20 cellular contexts compared by ENCODE assay signal in genomic region chr15:28901587-28901980, GRCh38. TPM values are rescaled to one million over a fixed set of nuclear protein-coding genes. Genes with fewer than 3 reads are reported as not detected.
"Had no signal": no experiment of that assay in that cellular context is flagged by ENCODE, and none has a peak within 500 bp of the region (broad histone marks: within the 10 kb centered on the region; RNA-seq: fewer than 3 reads in every experiment).

No MANE protein-coding gene starts in this region.

- H3K4me3 ChIP-seq: ascending aorta, breast epithelium, prostate gland, right atrium auricular region, testis had no signal

- H3K36me3 ChIP-seq: ascending aorta, breast epithelium, prostate gland, right atrium auricular region had no signal

- H3K9ac ChIP-seq: SK-N-SH had no signal

- H3K9me3 ChIP-seq: ascending aorta, breast epithelium, prostate gland, right atrium auricular region, SK-N-SH, testis had no signal

- H3K4me1 ChIP-seq: ascending aorta, breast epithelium, prostate gland, right atrium auricular region, testis had no signal

- DNase-seq: activated CD4-positive, alpha-beta T cell treated with anti-CD3 and anti-CD28 coated beads, Interleukin-2, amount 50 U/mL, for 4 hours; activated naive CD4-positive, alpha-beta T cell treated with Interleukin-2 at 50 U/mL for 16 hours; foreskin melanocyte; SK-N-SH; stimulated activated CD4-positive, alpha-beta T cell treated with anti-CD3 and anti-CD28 coated beads, Interleukin-2, amount 100 ng/mL, for 24 hours; stimulated activated naive CD4-positive, alpha-beta T cell treated with Interleukin-2 at 50 U/mL for 16 hours; testis had no signal

- H3K27ac ChIP-seq: ascending aorta, prostate gland, right atrium auricular region, testis had no signal

- FAIRE-seq: colon, keratinocyte, TTC549 had no signal

- H3K4me2 ChIP-seq: SK-N-SH had no signal

- H3K27me3 ChIP-seq: ascending aorta, breast epithelium, right atrium auricular region, testis had no signal

RNA-seq across cellular contexts. Expression of gene APBA2, which starts 15.8 kb away (rescaled TPM):
- total RNA-seq: myocyte had no signal

RNA-seq across cellular contexts. Expression of gene GOLGA6L7, which starts 53.1 kb away (rescaled TPM):
- total RNA-seq: ascending aorta, breast epithelium, lung microvascular endothelial cell, myocyte, osteoblast, right atrium auricular region, ureter had no signal
- polyA plus RNA-seq: adipose tissue, keratinocyte, neural cell, SK-N-SH had no signal
